Comparison of ENCODE assay signal across 31 cellular contexts in genomic region chr16:85919271-85920267, GRCh38. TPM values are rescaled to one million over a fixed set of nuclear protein-coding genes. Genes with fewer than 3 reads are reported as not detected.
DNase-seq lines count a peak whose midpoint lies in the region; ATAC-seq, FAIRE-seq and TF ChIP-seq lines count a peak whose summit lies in the region.
"Had no signal": no experiment of that assay in that cellular context is flagged by ENCODE, and none has a peak within 500 bp of the region (broad histone marks: within the 10 kb centered on the region; RNA-seq: fewer than 3 reads in every experiment).

No MANE protein-coding gene starts in this region.

- H3K4me3 ChIP-seq in kidney (ENCODE audit: low read length in 2 of 2), result no peak overlapping the region
- H3K4me3 ChIP-seq: breast epithelium, gastrocnemius medialis, K562, lower lobe of right lung, right atrium auricular region, SJSA1, smooth muscle cell, tibial artery had no signal

- peaks cover 0 to 6% of the 10 kb centered on the region in 2 donors for H3K36me3 ChIP-seq in kidney (ENCODE audit: control insufficient read depth in 1 of 2, insufficient read depth in 2 of 2, low read length in 2 of 2)
- H3K36me3 ChIP-seq: breast epithelium, gastrocnemius medialis, right atrium auricular region, SJSA1, tibial artery had no signal

- H3K27me3 Mint-ChIP-seq in WTC11 (ENCODE audit: low read depth), result peaks cover under 1% of the 10 kb centered on the region; the same call in 1 of the 2 replicates
- H3K27me3 Mint-ChIP-seq: activated naive CD4-positive, alpha-beta T cell treated with anti-CD3 and anti-CD28 coated beads, Interleukin-2, amount 10 ng/mL, durations not matched to agents 7 days and 5 days had no signal

- POLR2A ChIA-PET in WTC11 (lab: Charles Lee), result no interaction called here

- TF ChIP-seq CTCF in WTC11 (IDR thresholded peaks at IDR 0.05), result no peak
- TF ChIP-seq CTCF in kidney (IDR thresholded peaks at IDR 0.05; ENCODE audit: borderline replicate concordance, extremely low read depth, insufficient read depth), result no peak

- H3K4me3 Mint-ChIP-seq in WTC11, result no peak overlapping the region
- no peak overlapping the region for H3K4me3 Mint-ChIP-seq in stimulated activated effector memory CD8-positive, alpha-beta T cell treated with anti-CD3 and anti-CD28 coated beads, Interleukin-12 subunit alpha, Interleukin-12 subunit beta, amount 100 ng/mL, for 72 hours
- H3K4me3 Mint-ChIP-seq: activated naive CD4-positive, alpha-beta T cell treated with anti-CD3 and anti-CD28 coated beads, Interleukin-2, amount 10 ng/mL, durations not matched to agents 7 days and 5 days; nephron progenitor cell had no signal

- CTCF ChIA-PET in WTC11 (lab: Charles Lee), result interaction anchor here (0.5 to 4.5 kb wide), 7 partner anchors 11 to 200 kb away, joined by 3 to 21 read pairs (median 4); no protein-coding TSS in a partner anchor

- ATAC-seq in GM18505 (IDR thresholded peaks at IDR 0.05; ENCODE audit: unreplicated experiment) (no peak), WTC11 (peak; percentile 29; the same call in 1 of the 2 replicates)
- ATAC-seq in stimulated activated effector memory CD8-positive, alpha-beta T cell treated with anti-CD3 and anti-CD28 coated beads, Interleukin-12 subunit alpha, Interleukin-12 subunit beta, amount 100 ng/mL, for 72 hours, result peak; percentile 38
- ATAC-seq: gastrocnemius medialis, K562, lower lobe of right lung had no signal

- FAIRE-seq in kidney (lab: Jason Lieb, UNC), result no peak
- FAIRE-seq: endothelial cell of umbilical vein, GM19239, H54, K562 had no signal

- peaks cover 7 to 14% of the 10 kb centered on the region in 2 donors for H3K4me1 ChIP-seq in kidney (ENCODE audit: control insufficient read depth in 1 of 2, insufficient read depth in 1 of 2, low read depth in 1 of 2, low read length in 2 of 2)
- H3K4me1 ChIP-seq: breast epithelium, gastrocnemius medialis, tibial artery had no signal

- H3K9me3 Mint-ChIP-seq in WTC11, result no peaks in the 10 kb centered on the region
- no peaks in the 10 kb centered on the region for H3K9me3 Mint-ChIP-seq in stimulated activated effector memory CD8-positive, alpha-beta T cell treated with anti-CD3 and anti-CD28 coated beads, Interleukin-12 subunit alpha, Interleukin-12 subunit beta, amount 100 ng/mL, for 72 hours
- H3K9me3 Mint-ChIP-seq: activated naive CD4-positive, alpha-beta T cell treated with anti-CD3 and anti-CD28 coated beads, Interleukin-2, amount 10 ng/mL, durations not matched to agents 7 days and 5 days; nephron progenitor cell had no signal

- H3K4me1 Mint-ChIP-seq in WTC11, result peaks cover 7% of the 10 kb centered on the region
- peaks cover 12% of the 10 kb centered on the region for H3K4me1 Mint-ChIP-seq in stimulated activated effector memory CD8-positive, alpha-beta T cell treated with anti-CD3 and anti-CD28 coated beads, Interleukin-12 subunit alpha, Interleukin-12 subunit beta, amount 100 ng/mL, for 72 hours

- peak; percentile 18 for TF ChIP-seq POLR2A in GM18505 (IDR thresholded peaks at IDR 0.05; ENCODE audit: borderline replicate concordance, extremely low read depth, insufficient read depth, insufficient read length)

- intact Hi-C loops in kidney (cut with DNase I), result no loop called here

- H3K36me3 Mint-ChIP-seq in WTC11, result no peaks in the 10 kb centered on the region
- peaks cover 63% of the 10 kb centered on the region for H3K36me3 Mint-ChIP-seq in stimulated activated effector memory CD8-positive, alpha-beta T cell treated with anti-CD3 and anti-CD28 coated beads, Interleukin-12 subunit alpha, Interleukin-12 subunit beta, amount 100 ng/mL, for 72 hours

- no peak overlapping the region for H3K27ac ChIP-seq in kidney (ENCODE audit: low read depth in 2 of 2, low read length in 2 of 2)
- H3K27ac ChIP-seq: breast epithelium, gastrocnemius medialis, lower lobe of right lung, right atrium auricular region, SJSA1, tibial artery had no signal

- H3K9me3 ChIP-seq in kidney (ENCODE audit: control insufficient read depth in 1 of 2, low read length in 2 of 2), result no peaks in the 10 kb centered on the region
- H3K9me3 ChIP-seq: breast epithelium, Caco-2, gastrocnemius medialis, lower lobe of right lung, right atrium auricular region, SJSA1, tibial artery had no signal

- DNase-seq in WTC11 (ENCODE audit: low spot score) (no peak), kidney (peak; percentile 45), NCI-H146 treated with DMSO at 0.1 percent for 48 hours (lab: John Stamatoyannopoulos, UW; ENCODE audit: unreplicated experiment) (no peak), DMS79 treated with DMSO at 0.1 percent for 48 hours (lab: John Stamatoyannopoulos, UW) (no peak)
- DNase-seq in stimulated activated effector memory CD8-positive, alpha-beta T cell treated with anti-CD3 and anti-CD28 coated beads, Interleukin-12 subunit alpha, Interleukin-12 subunit beta, amount 100 ng/mL, for 72 hours (ENCODE audit: low spot score in 2 of 2), result no peak
- no peak for DNase-seq in central memory CD4-positive, alpha-beta T cell
- DNase-seq: activated naive CD4-positive, alpha-beta T cell treated with anti-CD3 and anti-CD28 coated beads, Interleukin-2, amount 10 ng/mL, durations not matched to agents 7 days and 5 days; anterior cingulate cortex; C1 segment of cervical spinal cord; Caco-2; gastrocnemius medialis; GDM1; lower lobe of right lung; NCI-H1092; NCI-H1694 treated with DMSO at 0.1 percent for 48 hours; NCI-H2171; nephron progenitor cell; stimulated activated CD4-positive, alpha-beta T cell treated with anti-CD3 and anti-CD28 coated beads, Interleukin-1b, Interleukin-23, amount 100 ng/mL, for 48 hours; T1000; tibial artery had no signal

- H3K27ac Mint-ChIP-seq in WTC11, result peak overlapping the region; percentile 86; the same call in 1 of the 2 replicates
- no peak overlapping the region for H3K27ac Mint-ChIP-seq in stimulated activated effector memory CD8-positive, alpha-beta T cell treated with anti-CD3 and anti-CD28 coated beads, Interleukin-12 subunit alpha, Interleukin-12 subunit beta, amount 100 ng/mL, for 72 hours
- H3K27ac Mint-ChIP-seq: activated naive CD4-positive, alpha-beta T cell treated with anti-CD3 and anti-CD28 coated beads, Interleukin-2, amount 10 ng/mL, durations not matched to agents 7 days and 5 days; nephron progenitor cell had no signal

- H3K9ac ChIP-seq in kidney (ENCODE audit: low read length in 2 of 2), result no peak overlapping the region

TF ChIP-seq in WTC11, 78 proteins besides CTCF, POLR2A, EP300 and RAD21 (continues in another document):
- TF ChIP-seq IRF1 (CRISPR knock-in tag; IDR thresholded peaks at IDR 0.05) (no peak), TP53 (CRISPR knock-in tag; IDR thresholded peaks at IDR 0.05) (no peak), CBFB (CRISPR knock-in tag; IDR thresholded peaks at IDR 0.05; ENCODE audit: low read depth) (no peak), EMX1 (CRISPR knock-in tag; IDR thresholded peaks at IDR 0.05) (no peak), ZNF671 (CRISPR knock-in tag; IDR thresholded peaks at IDR 0.05) (no peak), MXD4 (CRISPR knock-in tag; IDR thresholded peaks at IDR 0.05; ENCODE audit: borderline replicate concordance) (no peak), FOXJ3 (CRISPR knock-in tag; IDR thresholded peaks at IDR 0.05; ENCODE audit: borderline replicate concordance) (no peak), ZNF219 (CRISPR knock-in tag; IDR thresholded peaks at IDR 0.05; ENCODE audit: borderline replicate concordance) (no peak), FOXP1 (CRISPR knock-in tag; IDR thresholded peaks at IDR 0.05; ENCODE audit: borderline replicate concordance) (no peak), E2F5 (CRISPR knock-in tag; IDR thresholded peaks at IDR 0.05) (no peak), ZBTB21 (CRISPR knock-in tag; IDR thresholded peaks at IDR 0.05; ENCODE audit: borderline replicate concordance) (no peak), ZNF138 (CRISPR knock-in tag; conservative IDR thresholded peaks at IDR 0.05) (no peak), ZMAT4 (CRISPR knock-in tag; IDR thresholded peaks at IDR 0.05) (no peak), ZNF263 (CRISPR knock-in tag; IDR thresholded peaks at IDR 0.05; ENCODE audit: low read depth) (no peak)

RNA-seq across cellular contexts. Expression of gene IRF8, which starts 20.6 kb away (rescaled TPM):
- total RNA-seq in WTC11 (2021) (1.1 to 1.7 TPM (median 1.3 TPM) in 3 replicates), kidney (33.3 TPM)
- polyA plus RNA-seq in kidney (ENCODE audit: insufficient read depth, low read depth, low replicate concordance), result 2.9 TPM
- total RNA-seq: endothelial cell of umbilical vein, NCI-H460, RPMI7951 had no signal
- polyA plus RNA-seq: endothelial cell of umbilical vein had no signal

Comparison
In these comparisons a context has a peak if more than half of its experiments do, and no peak if none do; other contexts are left out.
1. RNA of gene IRF8, which starts 20.6 kb away (total RNA-seq): 33.3 TPM in kidney (single experiment); 1.1 to 1.7 TPM in WTC11; every median in the first group is over 10 times any median in the second.